9 cellular contexts compared by ENCODE assay signal in the genomic region with DNA sequence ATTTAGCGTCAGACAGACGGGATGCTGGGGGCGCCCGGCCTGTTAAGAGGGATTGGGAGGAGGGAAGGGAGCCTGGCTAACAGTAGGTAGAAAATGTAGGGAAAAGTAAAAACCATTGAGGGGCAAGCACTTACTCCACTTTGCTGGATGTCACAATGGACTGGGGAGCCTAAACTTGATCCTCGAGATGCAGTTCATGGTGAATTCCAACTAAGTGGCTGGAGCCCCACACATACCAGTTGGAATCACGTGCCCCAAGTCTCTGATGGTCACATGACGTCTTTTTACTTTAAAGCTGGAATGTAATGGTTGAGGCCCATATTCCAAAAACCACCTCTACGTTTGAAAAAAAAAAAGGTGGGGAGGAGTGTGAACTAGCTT. TPM values are rescaled to one million over a fixed set of nuclear protein-coding genes. Genes with fewer than 3 reads are reported as not detected.
DNase-seq lines count a peak whose midpoint lies in the region; TF ChIP-seq lines count a peak whose summit lies in the region.
"Had no signal": no experiment of that assay in that cellular context is flagged by ENCODE, and none has a peak within 500 bp of the region (broad histone marks: within the 10 kb centered on the region; RNA-seq: fewer than 3 reads in every experiment).

No MANE protein-coding gene starts in this region.

- TF ChIP-seq POLR2A in esophagus squamous epithelium (IDR thresholded peaks at IDR 0.05): no peak

- DNase-seq in BE2C (peak; percentile 21), NCI-H524 treated with DMSO at 0.1 percent for 48 hours (lab: John Stamatoyannopoulos, UW) (peak; percentile 61), esophagus squamous epithelium (lab: John Stamatoyannopoulos, UW) (no peak), myocyte (ENCODE audit: low read depth) (peak; percentile 40), T-helper 9 cell (no peak), NCI-H2107 treated with DMSO at 0.1 percent for 48 hours (lab: John Stamatoyannopoulos, UW; ENCODE audit: unreplicated experiment) (no peak), middle frontal gyrus (ENCODE audit: extremely low spot score, low spot score) (no peak)
- no peak for DNase-seq in activated naive CD4-positive, alpha-beta T cell (lab: John Stamatoyannopoulos, UW)
- DNase-seq: naive B cell had no signal

- H3K4me3 ChIP-seq in BE2C (ENCODE audit: low read depth, low read length) (peak overlapping the region; percentile 78), esophagus squamous epithelium (peak overlapping the region; percentile 55 to 73 (median 62))

- intact Hi-C loops in esophagus squamous epithelium (cut with DNase I): no loop called here

- H3K27me3 ChIP-seq in BE2C (no peaks in the 10 kb centered on the region), esophagus squamous epithelium (peaks cover 0 to 3% (median 0%) of the 10 kb centered on the region in 4 donors)

- WGBS in esophagus squamous epithelium, 2 donors: 0 to 15% methylated on average over 1 to 8 of the region's 8 CpGs

- H3K9me3 ChIP-seq in BE2C (no peaks in the 10 kb centered on the region), esophagus squamous epithelium (no peaks in the 10 kb centered on the region)

- H3K36me3 ChIP-seq in BE2C (no peaks in the 10 kb centered on the region), esophagus squamous epithelium (no peaks in the 10 kb centered on the region)

- H3K4me1 ChIP-seq in BE2C (peaks cover 4% of the 10 kb centered on the region), esophagus squamous epithelium (peaks cover 0 to 36% (median 3%) of the 10 kb centered on the region in 3 donors)

- TF ChIP-seq CTCF in BE2C (IDR thresholded peaks at IDR 0.05; ENCODE audit: low read depth, low read length) (no peak), esophagus squamous epithelium (IDR thresholded peaks at IDR 0.05) (no peak)

- H3K27ac ChIP-seq in esophagus squamous epithelium: peak overlapping the region; percentile 87 to 90 (median 89)

RNA-seq across cellular contexts. Expression of gene PLS3, which starts 1.5 kb away (rescaled TPM):
- 24.6 TPM for polyA plus RNA-seq in BE2C (2012; ENCODE audit: insufficient read depth, insufficient read length, low read depth)
- total RNA-seq in esophagus squamous epithelium: 100 to 1,000 TPM; 142 to 196 (median 149) TPM
- total RNA-seq in myocyte: 60.8 and 65.4 TPM in 2 replicates
- polyA plus RNA-seq in myocyte (2012): 51.9 TPM

Comparison
In these comparisons a context has a peak if more than half of its experiments do, and no peak if none do; other contexts are left out.
1. DNase-seq: peak in BE2C (single experiment), NCI-H524 treated with DMSO at 0.1 percent for 48 hours (single experiment) and myocyte (single experiment); none in esophagus squamous epithelium (single experiment), T-helper 9 cell (single experiment), NCI-H2107 treated with DMSO at 0.1 percent for 48 hours (single experiment), activated naive CD4-positive, alpha-beta T cell (0 of 4) and middle frontal gyrus (single experiment).